17 cellular contexts compared by ENCODE assay signal in genomic region chr1:226942392-226942791, GRCh38. TPM values are rescaled to one million over a fixed set of nuclear protein-coding genes. Genes with fewer than 3 reads are reported as not detected.
DNase-seq lines count a peak whose midpoint lies in the region; ATAC-seq, FAIRE-seq and TF ChIP-seq lines count a peak whose summit lies in the region.
"Had no signal": no experiment of that assay in that cellular context is flagged by ENCODE, and none has a peak within 500 bp of the region (broad histone marks: within the 10 kb centered on the region; RNA-seq: fewer than 3 reads in every experiment).

No MANE protein-coding gene starts in this region.

- peak overlapping the region; percentile 93 for H3K4me2 ChIP-seq in Loucy (ENCODE audit: low read depth, low read length, poor library complexity, severe bottlenecking)
- peak overlapping the region; percentile 10 to 33; a peak in 2 of 4 replicates for H3K4me2 ChIP-seq in H1 (ENCODE audit: insufficient read depth in 1 of 2, low read depth in 2 of 2, low read length in 2 of 2)

- intact Hi-C loops in CD4-positive, alpha-beta memory T cell (cut with micrococcal nuclease): loop anchor here (5.0 kb wide), 1 partner anchor 1225 kb away; the partner anchor contains the start of gene IBA57
- intact Hi-C loops in pancreas (cut with DNase I): no loop called here

- no peak overlapping the region; the same call in 1 of the 2 replicates for H2BK5ac ChIP-seq in H1 (ENCODE audit: low read depth, low read length)

- H4K5ac ChIP-seq in H1 (ENCODE audit: insufficient read length, low read depth, low read length): no peak overlapping the region

- FAIRE-seq in H1 (lab: Jason Lieb, UNC) (no peak), pancreas (lab: Jason Lieb, UNC) (no peak)
- FAIRE-seq: GM12891 had no signal

- H2BK120ac ChIP-seq in H1 (replicated peaks; ENCODE audit: low read depth, low read length): no peak overlapping the region

- no peaks in the 10 kb centered on the region for H3K9me3 ChIP-seq in CD4-positive, alpha-beta memory T cell (ENCODE audit: control insufficient read depth in 1 of 2, low read length in 2 of 2)
- H3K9me3 ChIP-seq in Loucy (ENCODE audit: insufficient read depth, low read depth, low read length): no peaks in the 10 kb centered on the region
- no peaks in the 10 kb centered on the region for H3K9me3 ChIP-seq in H1 (ENCODE audit: insufficient read depth in 2 of 2, low read depth in 1 of 2, low read length in 1 of 2)
- H3K9me3 ChIP-seq in pancreas: no peaks in the 10 kb centered on the region

- no peak overlapping the region for H2BK20ac ChIP-seq in H1 (ENCODE audit: low read length)

- no peaks in the 10 kb centered on the region for H3K27me3 ChIP-seq in CD4-positive, alpha-beta memory T cell (ENCODE audit: insufficient read depth, low read length)
- H3K27me3 ChIP-seq in Loucy (ENCODE audit: insufficient read depth, low read length, poor library complexity, severe bottlenecking) (no peaks in the 10 kb centered on the region), H1 (replicated peaks in 1 of 4; ENCODE audit: control insufficient read depth in 3 of 4, extremely low read depth in 1 of 4, insufficient read depth in 3 of 4, low read length in 3 of 4) (peaks cover 0 to 2% (median 0%) of the 10 kb centered on the region in 4 experiments; a peak in 3 of 7 replicates), pancreas (no peaks in the 10 kb centered on the region)

- H3K4me3 Mint-ChIP-seq in CD4-positive, alpha-beta memory T cell: peak overlapping the region in 7 of 8 donors; percentile 33 to 65 (median 58)

- H3K36me3 ChIP-seq in CD4-positive, alpha-beta memory T cell (ENCODE audit: insufficient read depth, low read length): no peaks in the 10 kb centered on the region
- H3K36me3 ChIP-seq in Loucy (ENCODE audit: insufficient read depth, low read length): no peaks in the 10 kb centered on the region
- no peaks in the 10 kb centered on the region for H3K36me3 ChIP-seq in H1 (ENCODE audit: control insufficient read depth in 2 of 4, insufficient read depth in 4 of 4, low read length in 3 of 4)
- no peaks in the 10 kb centered on the region for H3K36me3 ChIP-seq in pancreas

- WGBS in H1 (ENCODE audit: extremely low coverage in 1 of 2, insufficient coverage in 1 of 2, insufficient read length in 1 of 2, insufficient replicate concordance in 2 of 2, low coverage in 1 of 2, low lambda C conversion rate in 2 of 2, missing lambda C conversion rate in 1 of 2), 2 experiments: 81% methylated on average over 3 of the region's 3 CpGs; no CpG with 5 or more reads in 1 of the 2 experiments
- 33 to 36% methylated on average over 3 of the region's 3 CpGs for WGBS in pancreas, 2 donors

- H4K20me1 ChIP-seq in Loucy (ENCODE audit: insufficient read depth, low read length, poor library complexity, severe bottlenecking): peaks cover 3% of the 10 kb centered on the region
- H4K20me1 ChIP-seq in H1 (replicated peaks in 1 of 2; ENCODE audit: control insufficient read depth in 1 of 2, insufficient read depth in 2 of 2, low read length in 2 of 2): peaks cover 1 to 3% of the 10 kb centered on the region in 2 experiments

- no peak overlapping the region for H4K8ac ChIP-seq in H1 (ENCODE audit: extremely low read depth, insufficient read depth, low read length)

- ATAC-seq in pancreas (no peak), GM19455 (IDR thresholded peaks at IDR 0.05; ENCODE audit: unreplicated experiment) (no peak), HG03045 (IDR thresholded peaks at IDR 0.05; ENCODE audit: unreplicated experiment) (no peak), HG02870 (IDR thresholded peaks at IDR 0.05; ENCODE audit: unreplicated experiment) (no peak)
- ATAC-seq: activated T-cell treated with anti-CD3 and anti-CD28 coated beads, Interleukin-2, amount 50 U/mL, for 72 hours had no signal

- no peak for TF ChIP-seq CTCF in Loucy (conservative IDR thresholded peaks at IDR 0.05; ENCODE audit: low read length)
- no peak for TF ChIP-seq CTCF in H1 (IDR thresholded peaks at IDR 0.05; ENCODE audit: control extremely low read depth in 1 of 3, insufficient read depth in 1 of 3, low read depth in 1 of 3, low read length in 3 of 3)
- TF ChIP-seq CTCF in pancreas (IDR thresholded peaks at IDR 0.05): no peak

- no peak overlapping the region for H4K91ac ChIP-seq in H1 (replicated peaks; ENCODE audit: insufficient read length, low read length)

- no peaks in the 10 kb centered on the region for H3F3A ChIP-seq in Loucy (ENCODE audit: low read depth)

- H3K56ac ChIP-seq in H1 (replicated peaks; ENCODE audit: insufficient read length, low read depth, low read length): no peak overlapping the region

- H3K9ac ChIP-seq in Loucy (ENCODE audit: low read depth, low read length, poor library complexity, severe bottlenecking) (no peak overlapping the region), H1 (replicated peaks in 1 of 4; ENCODE audit: extremely low read depth in 1 of 4, low read depth in 3 of 4, low read length in 3 of 4) (no peak overlapping the region)

- no peak for TF ChIP-seq RAD21 in H1 (IDR thresholded peaks at IDR 0.05 in 1 of 2, conservative IDR thresholded peaks at IDR 0.05 in 1 of 2; ENCODE audit: low read depth in 2 of 2, low read length in 2 of 2)

- no peak overlapping the region for H2BK15ac ChIP-seq in H1 (ENCODE audit: low read length)

- H3K4me3 ChIP-seq in CD4-positive, alpha-beta memory T cell (ENCODE audit: low read length in 2 of 2): no peak overlapping the region
- H3K4me3 ChIP-seq in Loucy (ENCODE audit: low read length, poor library complexity, severe bottlenecking) (peak overlapping the region; percentile 88), H1 (ENCODE audit: extremely low read depth in 1 of 4, insufficient read depth in 2 of 4, low read depth in 3 of 4, low read length in 4 of 4) (no peak overlapping the region), pancreas (peak overlapping the region in 3 of 4 donors; percentile 9 to 97 (median 91))

- peaks cover 9% of the 10 kb centered on the region for H3K23me2 ChIP-seq in H1 (ENCODE audit: low read depth, low read length)

- H3K9me2 ChIP-seq in Loucy (replicated peaks; ENCODE audit: low read depth, low read length): no peaks in the 10 kb centered on the region

- H3K4ac ChIP-seq in H1 (replicated peaks; ENCODE audit: insufficient read length, low read depth, low read length): no peak overlapping the region

- CTCF ChIA-PET in CD4-positive, alpha-beta memory T cell (lab: Charles Lee; ENCODE audit: partially characterized antibody): no interaction called here
- CTCF ChIA-PET in H1 (lab: Charles Lee; ENCODE audit: partially characterized antibody): interaction anchor here (1.0 kb wide), 1 partner anchor 35 kb away, joined by 3 read pairs; no protein-coding TSS in a partner anchor

- POLR2A ChIA-PET in CD4-positive, alpha-beta memory T cell (lab: Charles Lee; ENCODE audit: partially characterized antibody): no interaction called here
- POLR2A ChIA-PET in H1 (lab: Charles Lee; ENCODE audit: partially characterized antibody): interaction anchor here (1.4 kb wide), 1 partner anchor 12 kb away, joined by 3 read pairs; no protein-coding TSS in a partner anchor

- H2AK5ac ChIP-seq in H1 (ENCODE audit: low read depth, low read length): no peak overlapping the region

- peaks cover 40% of the 10 kb centered on the region for H3K4me1 ChIP-seq in CD4-positive, alpha-beta memory T cell (ENCODE audit: insufficient read depth, low read length)
- H3K4me1 ChIP-seq in Loucy (ENCODE audit: insufficient read depth, low read length, poor library complexity, severe bottlenecking) (peaks cover 72% of the 10 kb centered on the region), H1 (replicated peaks in 1 of 4; ENCODE audit: control insufficient read depth in 3 of 4, insufficient read depth in 4 of 4, low read length in 3 of 4) (peaks cover 2 to 11% (median 5%) of the 10 kb centered on the region in 4 experiments), pancreas (peaks cover 24 to 59% (median 37%) of the 10 kb centered on the region in 3 donors)

- H3K18ac ChIP-seq in H1 (ENCODE audit: extremely low read depth, low read length): 0 out of 2 replicates have a peak overlapping the region, but pooled peaks have one; percentile 24

- no peak overlapping the region for H2BK12ac ChIP-seq in H1 (ENCODE audit: low read depth, low read length)

- no peak for DNase-seq in CD4-positive, alpha-beta memory T cell
- DNase-seq in H1 (ENCODE audit: low read depth in 1 of 2, low spot score in 2 of 2): no peak
- no peak for DNase-seq in pancreas
- DNase-seq: activated CD4-positive, alpha-beta T cell treated with anti-CD3 and anti-CD28 coated beads, Interleukin-2, amount 50 U/mL, for 48 hours; activated T-cell treated with anti-CD3 and anti-CD28 coated beads, Interleukin-2, amount 50 U/mL, for 72 hours; aorta; C1 segment of cervical spinal cord; cortex of kidney; mesendoderm; NCI-H2081 treated with DMSO at 0.1 percent for 48 hours; NCI-H82; occipital lobe had no signal

- TF ChIP-seq EP300 in H1 (IDR thresholded peaks at IDR 0.05; ENCODE audit: borderline replicate concordance in 1 of 2, low read depth in 2 of 2, low read length in 2 of 2): no peak

- H2AFZ ChIP-seq in Loucy (ENCODE audit: low read length) (no peak overlapping the region), H1 (ENCODE audit: low read length) (no peak overlapping the region)

- peak overlapping the region in 3 of 7 donors; percentile 14 to 97 (median 50) for H3K27ac Mint-ChIP-seq in CD4-positive, alpha-beta memory T cell
- H3K27ac Mint-ChIP-seq: activated T-cell treated with anti-CD3 and anti-CD28 coated beads, Interleukin-2, amount 50 U/mL, for 72 hours had no signal

- H3K27ac ChIP-seq in CD4-positive, alpha-beta memory T cell (ENCODE audit: low read depth, low read length): no peak overlapping the region
- H3K27ac ChIP-seq in H1 (ENCODE audit: low read depth, low read length) (no peak overlapping the region), pancreas (peak overlapping the region in 2 of 4 donors; percentile 93 to 98)

- no peak overlapping the region for H3K14ac ChIP-seq in H1 (ENCODE audit: insufficient read length)

- peaks cover 39 to 81% (median 61%) of the 10 kb centered on the region in 4 donors for H3K4me1 Mint-ChIP-seq in CD4-positive, alpha-beta memory T cell

- H3K79me1 ChIP-seq in H1 (ENCODE audit: low read depth, low read length): peaks cover 10% of the 10 kb centered on the region

- no peaks in the 10 kb centered on the region for H3K9me3 Mint-ChIP-seq in CD4-positive, alpha-beta memory T cell
- H3K9me3 Mint-ChIP-seq: activated T-cell treated with anti-CD3 and anti-CD28 coated beads, Interleukin-2, amount 50 U/mL, for 72 hours had no signal

- H3K27me3 Mint-ChIP-seq in CD4-positive, alpha-beta memory T cell: no peaks in the 10 kb centered on the region

- H3K36me3 Mint-ChIP-seq in CD4-positive, alpha-beta memory T cell: peaks cover 4% of the 10 kb centered on the region in 2 donors

- peaks cover 71% of the 10 kb centered on the region for H3K79me2 ChIP-seq in Loucy (ENCODE audit: insufficient read depth, low read length)
- H3K79me2 ChIP-seq in H1 (ENCODE audit: control insufficient read depth in 1 of 2, insufficient read depth in 2 of 2, low read length in 2 of 2): peaks cover 0 to 62% of the 10 kb centered on the region in 2 experiments; a peak in 2 of 4 replicates

- TF ChIP-seq POLR2A in H1 (IDR thresholded peaks at IDR 0.05; ENCODE audit: control extremely low read depth in 1 of 2, low read depth in 2 of 2, low read length in 2 of 2): no peak

- H3K23ac ChIP-seq in H1 (ENCODE audit: insufficient read length): no peak overlapping the region

RNA-seq across cellular contexts. Expression of gene COQ8A, which starts 2.3 kb away (rescaled TPM):
- total RNA-seq in CD4-positive, alpha-beta memory T cell: 10 to 100 TPM; 69.2 to 70.7 TPM
- 10 to 100 TPM; 43.5 to 49.4 TPM for polyA plus RNA-seq in CD4-positive, alpha-beta memory T cell
- 38.9 and 39.0 TPM in 2 replicates for total RNA-seq in H1 (2021; fragmentation: NEBNext Ultra II Directional; extraction: Animal tissue kit (Norgen Biotek cat#: 25700))
- 28.5 and 40.2 TPM in 2 replicates for polyA plus RNA-seq in H1 (2011; rRNA removed)
- 38.6 TPM for polyA plus RNA-seq in H1 (2011; cell fraction: cytosol; rRNA removed)
- polyA plus RNA-seq in H1 (2011; cell fraction: nucleus; rRNA removed): 61.2 TPM
- polyA plus RNA-seq in H1 (2012, experiment 1 of 2): 27.1 to 32.5 TPM (median 31.3 TPM) in 4 replicates
- 35.2 TPM for polyA plus RNA-seq in H1 (2012, experiment 2 of 2)
- polyA plus RNA-seq in H1 (2013, experiment 1 of 2): 17.0 TPM
- polyA plus RNA-seq in H1 (2013, experiment 2 of 2): 17.1 TPM
- 19.0 and 25.9 TPM in 2 replicates for polyA minus RNA-seq in H1 (2011; rRNA and poly(A)+ RNA removed)
- polyA minus RNA-seq in H1 (2011; cell fraction: cytosol; rRNA and poly(A)+ RNA removed): 16.7 TPM
- 16.0 TPM for polyA minus RNA-seq in H1 (2011; cell fraction: nucleus; rRNA and poly(A)+ RNA removed)
- total RNA-seq in pancreas: 100 to 1,000 TPM in 1 of 6 donors, 10 to 100 TPM in 5; 61.2 to 106 (median 84.1) TPM
- 100 to 1,000 TPM; 129 to 169 TPM for polyA plus RNA-seq in pancreas

Comparison
In these comparisons a context has a peak if more than half of its experiments do, and no peak if none do; other contexts are left out.
1. H3K4me3 ChIP-seq: peak in Loucy (single experiment) and pancreas (3 of 4); none in CD4-positive, alpha-beta memory T cell (0 of 2) and H1 (0 of 4).